ENCODE assay signal across 8 cellular contexts in the genomic region with DNA sequence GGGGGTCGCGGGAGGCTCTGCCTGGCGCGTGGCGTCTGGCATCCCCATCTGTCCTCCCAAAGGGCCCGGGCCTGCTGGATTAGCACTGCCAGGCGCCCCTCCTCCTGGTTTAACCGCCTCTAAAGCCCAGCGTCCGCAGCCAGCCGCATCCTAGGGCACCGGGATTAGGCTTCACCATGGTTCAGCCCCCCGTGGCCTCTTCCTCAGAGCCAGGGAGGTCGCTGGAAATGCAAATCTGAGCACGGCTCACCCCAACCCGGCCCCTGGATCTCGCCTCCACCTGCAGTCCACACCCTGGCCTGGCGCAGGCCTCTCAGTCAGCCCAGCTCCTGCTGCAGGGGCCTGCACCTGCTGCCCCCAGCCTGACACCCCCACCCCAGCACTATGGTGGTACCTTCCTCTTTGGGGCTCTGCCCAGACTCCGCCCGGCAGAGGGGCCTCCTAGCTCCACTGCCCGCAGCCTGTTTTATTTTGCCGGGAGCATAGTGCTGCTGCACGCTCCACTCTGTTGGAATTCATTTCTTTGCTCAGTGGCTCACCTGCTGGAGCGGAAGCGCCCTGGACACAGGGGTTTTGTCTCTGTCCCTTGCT. TPM values are rescaled to one million over a fixed set of nuclear protein-coding genes. Genes with fewer than 3 reads are reported as not detected.
DNase-seq lines count a peak whose midpoint lies in the region; ATAC-seq, FAIRE-seq and TF ChIP-seq lines count a peak whose summit lies in the region.

No MANE protein-coding gene starts in this region.

- peak overlapping the region; percentile 77 for H3K27ac Mint-ChIP-seq in glutamatergic neuron (ENCODE audit: unreplicated experiment)
- H3K27ac Mint-ChIP-seq in stimulated activated memory B cell treated with anti-CD40 and anti-IgM and Interleukin-4, amounts not matched to agents 10 μg/mL and 1 μg/mL and 100 μg/mL, for 72 hours: peak overlapping the region; percentile 88

- no peaks in the 10 kb centered on the region for H3K36me3 Mint-ChIP-seq in glutamatergic neuron (ENCODE audit: unreplicated experiment)
- peaks cover 7% of the 10 kb centered on the region for H3K36me3 Mint-ChIP-seq in stimulated activated memory B cell treated with anti-CD40 and anti-IgM and Interleukin-4, amounts not matched to agents 10 μg/mL and 1 μg/mL and 100 μg/mL, for 72 hours

- no peak for ATAC-seq in stimulated activated memory B cell treated with anti-CD40 and anti-IgM and Interleukin-4, amounts not matched to agents 10 μg/mL and 1 μg/mL and 100 μg/mL, for 72 hours
- ATAC-seq in GM18517 (IDR thresholded peaks at IDR 0.05; ENCODE audit: unreplicated experiment) (no peak), HG02885 (IDR thresholded peaks at IDR 0.05; ENCODE audit: poor library complexity, unreplicated experiment) (no peak)

- DNase-seq in AG08396 (ENCODE audit: low spot score): peak; percentile 45
- peak; percentile 30 for DNase-seq in GM19239 (ENCODE audit: insufficient read length, low spot score)
- peak; percentile 31 to 49 for DNase-seq in SHP77 (lab: John Stamatoyannopoulos, UW)
- DNase-seq in glutamatergic neuron: peak; percentile 77
- DNase-seq in RCC 7860 (ENCODE audit: low spot score): no peak

- H3K9me3 Mint-ChIP-seq in glutamatergic neuron (ENCODE audit: unreplicated experiment): peaks cover 2% of the 10 kb centered on the region
- no peaks in the 10 kb centered on the region for H3K9me3 Mint-ChIP-seq in stimulated activated memory B cell treated with anti-CD40 and anti-IgM and Interleukin-4, amounts not matched to agents 10 μg/mL and 1 μg/mL and 100 μg/mL, for 72 hours

- peaks cover 10% of the 10 kb centered on the region for H3K4me1 Mint-ChIP-seq in glutamatergic neuron (ENCODE audit: low read depth, unreplicated experiment)
- peaks cover 19% of the 10 kb centered on the region for H3K4me1 Mint-ChIP-seq in stimulated activated memory B cell treated with anti-CD40 and anti-IgM and Interleukin-4, amounts not matched to agents 10 μg/mL and 1 μg/mL and 100 μg/mL, for 72 hours

- TF ChIP-seq CTCF in glutamatergic neuron (IDR thresholded peaks at IDR 0.05; ENCODE audit: partially characterized antibody, unreplicated experiment): no peak

- no peak for FAIRE-seq in GM19239 (lab: Jason Lieb, UNC)
- FAIRE-seq in RCC 7860 (lab: Jason Lieb, UNC): no peak

- peak overlapping the region; percentile 79 for H3K4me3 Mint-ChIP-seq in glutamatergic neuron (ENCODE audit: unreplicated experiment)
- peak overlapping the region; percentile 70 for H3K4me3 Mint-ChIP-seq in stimulated activated memory B cell treated with anti-CD40 and anti-IgM and Interleukin-4, amounts not matched to agents 10 μg/mL and 1 μg/mL and 100 μg/mL, for 72 hours

- peaks cover 5% of the 10 kb centered on the region for H3K27me3 Mint-ChIP-seq in glutamatergic neuron (ENCODE audit: unreplicated experiment)
- H3K27me3 Mint-ChIP-seq in stimulated activated memory B cell treated with anti-CD40 and anti-IgM and Interleukin-4, amounts not matched to agents 10 μg/mL and 1 μg/mL and 100 μg/mL, for 72 hours: peaks cover 8% of the 10 kb centered on the region

RNA-seq across cellular contexts. Expression of a gene that starts 13.2 kb away (rescaled TPM):
- 7.5 TPM for total RNA-seq in glutamatergic neuron (ENCODE audit: unreplicated experiment)

RNA-seq across cellular contexts. Expression of a gene that starts 43.9 kb away (rescaled TPM):
- 46.7 TPM for total RNA-seq in glutamatergic neuron (ENCODE audit: unreplicated experiment)
